In the genomic region with DNA sequence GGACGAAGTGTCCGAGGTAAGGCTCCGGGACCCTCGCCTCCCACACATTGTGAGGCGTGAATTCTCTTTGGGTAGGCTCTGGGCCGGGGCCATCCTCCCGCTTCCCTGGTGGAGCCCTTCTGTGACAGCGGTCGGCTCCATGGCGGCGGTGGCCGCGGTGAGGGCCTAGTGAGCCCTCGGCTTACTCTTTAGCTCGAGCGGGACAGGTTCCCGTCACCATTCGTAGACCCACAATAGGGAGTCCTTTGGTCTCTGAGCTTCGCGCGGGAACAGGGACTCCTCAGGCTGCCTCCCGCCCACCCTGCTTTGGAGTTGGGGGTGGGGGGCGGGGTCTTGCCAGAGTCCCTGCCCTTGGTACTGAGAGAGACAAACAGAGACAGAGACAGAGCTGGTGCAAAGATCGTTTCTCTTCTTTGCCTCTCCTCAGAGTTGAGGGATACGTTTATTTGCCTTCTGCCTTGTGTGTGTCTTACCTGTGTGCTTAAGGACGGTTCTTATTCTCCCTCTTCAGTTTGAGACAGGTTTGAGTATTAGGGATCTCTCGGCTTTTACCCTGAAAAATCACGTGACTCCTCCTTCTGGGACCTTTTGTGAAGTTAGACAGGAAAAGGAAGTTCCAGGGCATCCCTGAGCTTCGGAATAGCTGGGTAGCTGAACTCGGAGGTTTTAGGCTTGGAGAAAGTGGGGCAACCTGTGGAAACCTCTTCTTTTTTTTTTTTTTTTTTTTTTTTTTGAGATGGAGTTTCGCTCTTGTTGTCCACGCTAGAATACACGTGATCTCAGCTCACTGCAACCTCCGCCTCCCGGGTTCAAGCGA, we compare ENCODE assay signal across 8 cellular contexts.
DNase-seq lines count a peak whose midpoint lies in the region; ATAC-seq and TF ChIP-seq lines count a peak whose summit lies in the region.

No MANE protein-coding gene starts in this region.

- H3K9me3 Mint-ChIP-seq in stimulated activated memory B cell treated with anti-CD40 and anti-IgM and Interleukin-4, amounts not matched to agents 10 μg/mL and 1 μg/mL and 100 μg/mL, for 72 hours: no peaks in the 10 kb centered on the region

- DNase-seq in NOMO-1 treated with DMSO at 0.1 percent for 48 hours (lab: John Stamatoyannopoulos, UW; ENCODE audit: unreplicated experiment) (peak; percentile 56), epithelial cell of esophagus (ENCODE audit: low read depth) (peak; percentile 55)
- peak; percentile 8 for DNase-seq in activated CD8-positive, alpha-beta memory T cell treated with anti-CD3 and anti-CD28 coated beads, Interleukin-2, amount 50 U/mL, for 1 hour (ENCODE audit: extremely low read depth)

- H3K9me3 ChIP-seq in BLaER1 (no peaks in the 10 kb centered on the region), muscle layer of colon (ENCODE audit: low read length) (no peaks in the 10 kb centered on the region)

- peaks cover 37% of the 10 kb centered on the region for H3K4me1 Mint-ChIP-seq in stimulated activated memory B cell treated with anti-CD40 and anti-IgM and Interleukin-4, amounts not matched to agents 10 μg/mL and 1 μg/mL and 100 μg/mL, for 72 hours

- TF ChIP-seq CTCF in epithelial cell of esophagus (IDR thresholded peaks at IDR 0.05; ENCODE audit: insufficient read depth, low read depth, low read length, missing control alignments): no peak

- H3K27me3 ChIP-seq in BLaER1: no peaks in the 10 kb centered on the region
- no peaks in the 10 kb centered on the region for H3K27me3 ChIP-seq in muscle layer of colon (ENCODE audit: control insufficient read depth in 1 of 2, insufficient read depth in 2 of 2, low read length in 2 of 2)

- H3K36me3 Mint-ChIP-seq in stimulated activated memory B cell treated with anti-CD40 and anti-IgM and Interleukin-4, amounts not matched to agents 10 μg/mL and 1 μg/mL and 100 μg/mL, for 72 hours: peaks cover 6% of the 10 kb centered on the region

- H3K9ac ChIP-seq in BLaER1 (peak overlapping the region; percentile 97), muscle layer of colon (ENCODE audit: low read length) (peak overlapping the region; percentile 93)

- H3K4me3 ChIP-seq in BLaER1: peak overlapping the region; percentile 100
- H3K4me3 ChIP-seq in epithelial cell of esophagus (ENCODE audit: low read length): peak overlapping the region; percentile 96
- peak overlapping the region; percentile 72 to 99 for H3K4me3 ChIP-seq in muscle layer of colon (ENCODE audit: low read depth in 1 of 2, low read length in 2 of 2)

- H3K4me2 ChIP-seq in BLaER1: peak overlapping the region; percentile 87

- H3K36me3 ChIP-seq in BLaER1: peaks cover 21% of the 10 kb centered on the region
- H3K36me3 ChIP-seq in muscle layer of colon (ENCODE audit: insufficient read depth, low read length): no peaks in the 10 kb centered on the region

- H4K20me1 ChIP-seq in BLaER1: peaks cover 57% of the 10 kb centered on the region

- no peak overlapping the region for H3K4me3 Mint-ChIP-seq in stimulated activated memory B cell treated with anti-CD40 and anti-IgM and Interleukin-4, amounts not matched to agents 10 μg/mL and 1 μg/mL and 100 μg/mL, for 72 hours

- H3K4me1 ChIP-seq in BLaER1 (peaks cover 38% of the 10 kb centered on the region), muscle layer of colon (ENCODE audit: insufficient read depth, low read length) (peaks cover 31% of the 10 kb centered on the region)

- ATAC-seq in GM21825 (IDR thresholded peaks at IDR 0.05; ENCODE audit: unreplicated experiment) (peak; percentile 2), HG03025 (IDR thresholded peaks at IDR 0.05; ENCODE audit: low FRiP score, unreplicated experiment) (no peak)
- peak; percentile 1 for ATAC-seq in stimulated activated memory B cell treated with anti-CD40 and anti-IgM and Interleukin-4, amounts not matched to agents 10 μg/mL and 1 μg/mL and 100 μg/mL, for 72 hours

- no peaks in the 10 kb centered on the region for H3K27me3 Mint-ChIP-seq in stimulated activated memory B cell treated with anti-CD40 and anti-IgM and Interleukin-4, amounts not matched to agents 10 μg/mL and 1 μg/mL and 100 μg/mL, for 72 hours

- peak overlapping the region; percentile 94 for H3K27ac ChIP-seq in BLaER1
- H3K27ac ChIP-seq in muscle layer of colon (ENCODE audit: low read depth, low read length): peak overlapping the region; percentile 97

- H3K27ac Mint-ChIP-seq in stimulated activated memory B cell treated with anti-CD40 and anti-IgM and Interleukin-4, amounts not matched to agents 10 μg/mL and 1 μg/mL and 100 μg/mL, for 72 hours: no peak overlapping the region
